1 cellular context compared by ENCODE assay signal in genomic region chr1:2378441-2378851, GRCh38.
TF ChIP-seq lines count a peak whose summit lies in the region.

No MANE protein-coding gene starts in this region.

TF ChIP-seq in HCT116, 20 proteins besides CTCF, POLR2A, EP300 and RAD21 (continued from another document):
- TF ChIP-seq ELF1 (IDR thresholded peaks at IDR 0.05; ENCODE audit: borderline replicate concordance, low read depth) = no peak
- no peak for TF ChIP-seq CBX3 (IDR thresholded peaks at IDR 0.05; ENCODE audit: low read depth)
